In the genomic region with DNA sequence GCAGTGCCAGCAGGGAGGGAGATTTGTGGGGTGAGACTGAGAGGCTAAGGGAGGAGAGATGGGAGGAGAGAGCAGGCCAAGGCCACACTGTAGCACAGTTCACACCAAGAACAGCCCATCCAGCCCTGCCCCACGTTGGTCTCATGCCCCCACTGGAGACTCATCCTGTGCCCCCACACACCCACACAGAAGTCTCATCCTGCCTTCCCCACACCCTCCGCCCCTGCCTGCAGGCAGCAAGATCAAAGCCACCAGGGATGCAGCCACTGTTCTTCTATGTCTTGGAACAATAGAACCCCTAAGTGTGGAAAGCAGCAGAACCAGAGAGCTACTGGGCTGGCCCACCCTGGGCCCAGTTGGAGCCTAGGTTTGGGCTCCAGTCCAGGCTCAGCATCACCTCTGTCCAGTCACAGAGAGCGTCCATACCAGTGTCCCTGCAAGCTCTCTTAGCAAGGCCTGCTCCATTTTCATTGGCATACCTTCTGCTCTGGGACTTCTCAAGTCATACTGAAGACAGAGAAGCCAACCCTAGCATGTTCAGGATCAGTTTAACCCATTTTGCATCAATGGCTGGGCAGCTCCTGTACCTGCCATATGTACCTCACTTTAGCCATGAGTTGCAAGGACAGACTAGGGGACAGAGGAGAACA, we compare ENCODE assay signal across 24 cellular contexts. TPM values are rescaled to one million over a fixed set of nuclear protein-coding genes. Genes with fewer than 3 reads are reported as not detected.
DNase-seq lines count a peak whose midpoint lies in the region; ATAC-seq, FAIRE-seq and TF ChIP-seq lines count a peak whose summit lies in the region.
"Had no signal": no experiment of that assay in that cellular context is flagged by ENCODE, and none has a peak within 500 bp of the region (broad histone marks: within the 10 kb centered on the region; RNA-seq: fewer than 3 reads in every experiment).

No MANE protein-coding gene starts in this region.

- peaks cover 2% of the 10 kb centered on the region for H3K4me1 Mint-ChIP-seq in activated naive CD4-positive, alpha-beta T cell treated with anti-CD3 and anti-CD28 coated beads for 36 hours (ENCODE audit: low read depth)
- H3K4me1 Mint-ChIP-seq: CD14-positive monocyte, memory B cell had no signal

- TF ChIP-seq POLR2A in right lobe of liver (IDR thresholded peaks at IDR 0.05) (no peak), testis (IDR thresholded peaks at IDR 0.05) (no peak)

- intact Hi-C loops in activated naive CD4-positive, alpha-beta T cell treated with anti-CD3 and anti-CD28 coated beads for 36 hours (cut with micrococcal nuclease), result no loop called here
- intact Hi-C loops in right lobe of liver (cut with DNase I) (no loop called here), testis (cut with DNase I; ENCODE audit: low total_unique reads) (no loop called here)

- H3K9me3 ChIP-seq in right lobe of liver, result no peaks in the 10 kb centered on the region
- H3K9me3 ChIP-seq in testis, result no peaks in the 10 kb centered on the region
- H3K9me3 ChIP-seq in small intestine (ENCODE audit: control insufficient read depth, low read depth), result no peaks in the 10 kb centered on the region
- H3K9me3 ChIP-seq: thoracic aorta had no signal

- POLR2A ChIA-PET in RWPE1 (lab: Yijun Ruan, JAX; ENCODE audit: low non-redundant PET), result no interaction called here

- H3K27ac Mint-ChIP-seq in activated naive CD4-positive, alpha-beta T cell treated with anti-CD3 and anti-CD28 coated beads for 36 hours, result peak overlapping the region; percentile 1
- H3K27ac Mint-ChIP-seq: memory B cell, WTC11 had no signal

- FAIRE-seq in small intestine (lab: Jason Lieb, UNC), result no peak
- FAIRE-seq: H54 had no signal

- H3K27me3 ChIP-seq in right lobe of liver, result no peaks in the 10 kb centered on the region
- no peaks in the 10 kb centered on the region for H3K27me3 ChIP-seq in testis
- H3K27me3 ChIP-seq in small intestine (ENCODE audit: control insufficient read depth in 2 of 2, insufficient read depth in 2 of 2, low read length in 2 of 2), result no peaks in the 10 kb centered on the region

- H3K9me3 Mint-ChIP-seq in activated naive CD4-positive, alpha-beta T cell treated with anti-CD3 and anti-CD28 coated beads for 36 hours, result no peaks in the 10 kb centered on the region
- H3K9me3 Mint-ChIP-seq: CD14-positive monocyte; memory B cell; naive thymus-derived CD4-positive, alpha-beta T cell; WTC11 had no signal

- no peak for DNase-seq in activated naive CD4-positive, alpha-beta T cell treated with anti-CD3 and anti-CD28 coated beads for 36 hours
- no peak for DNase-seq in activated naive CD4-positive, alpha-beta T cell (lab: John Stamatoyannopoulos, UW)
- DNase-seq in RWPE1 (ENCODE audit: low spot score), result no peak
- no peak for DNase-seq in right lobe of liver
- peak; percentile 66 for DNase-seq in testis
- no peak for DNase-seq in NCI-H1105 treated with DMSO at 0.1 percent for 48 hours (lab: John Stamatoyannopoulos, UW)
- DNase-seq in small intestine, result no peak
- DNase-seq: activated CD8-positive, alpha-beta memory T cell treated with anti-CD3 and anti-CD28 coated beads for 24 hours; cortex of kidney; DMS 273 treated with DMSO at 0.1 percent for 48 hours; naive thymus-derived CD4-positive, alpha-beta T cell; NCI-H2171 treated with DMSO at 0.1 percent for 48 hours; NCI-H526; right cardiac atrium; RPMI8226; stimulated activated CD4-positive, alpha-beta T cell treated with anti-CD3 and anti-CD28 coated beads, Interleukin-15, amount 100 ng/mL, for 24 hours; T-helper 9 cell had no signal

- H3K27me3 Mint-ChIP-seq in activated naive CD4-positive, alpha-beta T cell treated with anti-CD3 and anti-CD28 coated beads for 36 hours (ENCODE audit: low read depth), result no peaks in the 10 kb centered on the region
- H3K27me3 Mint-ChIP-seq: naive thymus-derived CD4-positive, alpha-beta T cell had no signal

- peaks cover 49% of the 10 kb centered on the region for H3K36me3 Mint-ChIP-seq in activated naive CD4-positive, alpha-beta T cell treated with anti-CD3 and anti-CD28 coated beads for 36 hours (ENCODE audit: low read depth)
- H3K36me3 Mint-ChIP-seq: memory B cell, WTC11 had no signal

- H3K4me1 ChIP-seq in right lobe of liver (peaks cover 0 to 46% (median 9%) of the 10 kb centered on the region in 4 donors), testis (peaks cover 20% of the 10 kb centered on the region), small intestine (ENCODE audit: control insufficient read depth in 2 of 2, insufficient read depth in 1 of 2, low read depth in 1 of 2, low read length in 1 of 2) (no peaks in the 10 kb centered on the region)

- H3K27ac ChIP-seq in RWPE1 (peak overlapping the region; percentile 49), right lobe of liver (peak overlapping the region in 2 of 3 donors; percentile 35 to 67), testis (no peak overlapping the region), small intestine (ENCODE audit: low read depth in 1 of 2, low read length in 1 of 2) (no peak overlapping the region)
- H3K27ac ChIP-seq: thoracic aorta had no signal

- CTCF ChIA-PET in activated naive CD4-positive, alpha-beta T cell treated with anti-CD3 and anti-CD28 coated beads for 36 hours (lab: Charles Lee), result interaction anchor here (0.6 to 1.3 kb wide), 4 partner anchors 13 to 98 kb away, joined by 3 to 7 read pairs (median 4); no protein-coding TSS in a partner anchor
- CTCF ChIA-PET in RWPE1 (lab: Yijun Ruan, JAX), result interaction anchor here (0.6 to 0.8 kb wide), 2 partner anchors 41 to 110 kb away, joined by 3 read pairs; no protein-coding TSS in a partner anchor

- 0% methylated on average over 1 of the region's 3 CpGs for WGBS in right lobe of liver (ENCODE audit: insufficient coverage, low coverage, low lambda C conversion rate, missing lambda C conversion rate)
- WGBS in testis, 2 donors, result 59 to 67% methylated on average over 2 to 3 of the region's 3 CpGs
- 62 to 72% (median 67%) methylated on average over 3 of the region's 3 CpGs for WGBS in small intestine, 3 donors

- H3K4me3 ChIP-seq in right lobe of liver, result no peak overlapping the region
- no peak overlapping the region for H3K4me3 ChIP-seq in testis
- no peak overlapping the region for H3K4me3 ChIP-seq in small intestine (ENCODE audit: low read depth in 1 of 2, low read length in 2 of 2)
- H3K4me3 ChIP-seq: SK-N-MC, thoracic aorta had no signal

- no peak overlapping the region for H3K4me3 Mint-ChIP-seq in activated naive CD4-positive, alpha-beta T cell treated with anti-CD3 and anti-CD28 coated beads for 36 hours
- H3K4me3 Mint-ChIP-seq: CD14-positive monocyte; memory B cell; naive thymus-derived CD4-positive, alpha-beta T cell; WTC11 had no signal

- TF ChIP-seq CTCF in RWPE1 (conservative IDR thresholded peaks at IDR 0.05; ENCODE audit: low read depth) (no peak), right lobe of liver (IDR thresholded peaks at IDR 0.05) (no peak), testis (IDR thresholded peaks at IDR 0.05) (no peak)

- no peaks in the 10 kb centered on the region for H3K36me3 ChIP-seq in right lobe of liver
- no peaks in the 10 kb centered on the region for H3K36me3 ChIP-seq in testis (ENCODE audit: low read depth, missing control alignments)
- peaks cover 9 to 29% of the 10 kb centered on the region in 2 donors for H3K36me3 ChIP-seq in small intestine (ENCODE audit: control insufficient read depth in 2 of 2, insufficient read depth in 2 of 2, low read length in 2 of 2)
- H3K36me3 ChIP-seq: thoracic aorta had no signal

- ATAC-seq in right lobe of liver, result no peak
- ATAC-seq in HG02981 (IDR thresholded peaks at IDR 0.05; ENCODE audit: unreplicated experiment), result no peak
- ATAC-seq: naive thymus-derived CD4-positive, alpha-beta T cell had no signal

RNA-seq across cellular contexts. Expression of a gene that starts 31.7 kb away (rescaled TPM):
- 100 to 1,000 TPM; 272 to 289 TPM for total RNA-seq in activated naive CD4-positive, alpha-beta T cell treated with anti-CD3 and anti-CD28 coated beads for 36 hours
- total RNA-seq in right lobe of liver (10 to 100 TPM in 2 of 6 experiments, 1 to 10 TPM in 4; 6.6 to 18.8 (median 8.4) TPM), testis (10 to 100 TPM; 39.9 to 70.0 TPM)
- polyA plus RNA-seq in testis (ENCODE audit: insufficient read depth, low read depth, low replicate concordance) (28.2 TPM), small intestine (10 to 100 TPM in 1 of 3 donors, 1 to 10 TPM in 2; 2.2 to 30.3 (median 6.2) TPM)

RNA-seq across cellular contexts. Expression of a gene that starts 53.4 kb away (rescaled TPM):
- total RNA-seq in activated naive CD4-positive, alpha-beta T cell treated with anti-CD3 and anti-CD28 coated beads for 36 hours, result 10 to 100 TPM; 56.4 to 57.7 TPM
- total RNA-seq in right lobe of liver (1 to 10 TPM in 1 of 6 experiments, under 1 TPM in 5; 0.18 to 1.2 (median 0.39) TPM), testis (1 to 10 TPM; 1.4 to 2.9 TPM)
- polyA plus RNA-seq in testis (ENCODE audit: insufficient read depth, low read depth, low replicate concordance) (3.7 TPM), small intestine (10 to 100 TPM; 36.7 to 61.0 (median 47.0) TPM)

Comparison
In these comparisons a context has a peak if more than half of its experiments do, and no peak if none do; other contexts are left out.
1. H3K27ac ChIP-seq: peak in RWPE1 (single experiment) and right lobe of liver (2 of 3); none in testis (0 of 2) and small intestine (0 of 2).
2. RNA of a gene that starts 53.4 kb away (total RNA-seq): 56.4 to 57.7 TPM in activated naive CD4-positive, alpha-beta T cell treated with anti-CD3 and anti-CD28 coated beads for 36 hours; 1.4 to 2.9 TPM in testis and 0.18 to 1.2 TPM in right lobe of liver; every median in the first group is over 10 times any median in the second.